20 cellular contexts compared by ENCODE assay signal in the genomic region with DNA sequence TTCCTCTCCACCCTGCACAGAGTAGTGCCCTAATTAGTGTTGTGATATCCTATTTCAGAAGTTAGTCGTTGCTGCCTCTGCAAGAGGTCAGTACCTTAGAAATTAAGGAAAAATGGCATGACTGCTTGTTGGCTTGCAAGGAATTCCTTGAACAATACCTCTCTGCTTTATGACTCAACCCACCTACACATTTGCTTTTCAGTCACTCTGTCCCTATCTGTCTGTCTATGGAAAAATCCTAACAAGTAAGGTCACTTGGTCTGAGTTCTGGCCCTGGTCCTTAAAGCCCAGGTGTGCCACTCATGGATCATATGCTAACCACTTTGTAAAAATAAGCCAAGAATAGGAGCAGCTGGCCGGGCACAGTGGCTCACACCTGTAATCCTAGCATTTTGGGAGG.
DNase-seq lines count a peak whose midpoint lies in the region; ATAC-seq, FAIRE-seq and TF ChIP-seq lines count a peak whose summit lies in the region.
"Had no signal": no experiment of that assay in that cellular context is flagged by ENCODE, and none has a peak within 500 bp of the region (broad histone marks: within the 10 kb centered on the region; RNA-seq: fewer than 3 reads in every experiment).

No MANE protein-coding gene starts in this region.

- H3K36me3 Mint-ChIP-seq in progenitor cell of endocrine pancreas (ENCODE audit: insufficient read depth), result peaks cover 6% of the 10 kb centered on the region
- H3K36me3 Mint-ChIP-seq: activated CD8-positive, alpha-beta memory T cell treated with anti-CD3 and anti-CD28 coated beads, Interleukin-2, amount 10 ng/mL, durations not matched to agents 7 days and 5 days had no signal

- H3K4me3 Mint-ChIP-seq in progenitor cell of endocrine pancreas (ENCODE audit: low read depth), result no peak overlapping the region
- H3K4me3 Mint-ChIP-seq: activated CD8-positive, alpha-beta memory T cell treated with anti-CD3 and anti-CD28 coated beads, Interleukin-2, amount 10 ng/mL, durations not matched to agents 7 days and 5 days; GM23338; stimulated activated memory B cell treated with anti-CD40 and anti-IgM and Interleukin-4, amounts not matched to agents 10 μg/mL and 1 μg/mL and 100 μg/mL, for 72 hours had no signal

- H3K9me3 ChIP-seq in heart right ventricle, result no peaks in the 10 kb centered on the region
- H3K9me3 ChIP-seq: neutrophil, uterus had no signal

- no peaks in the 10 kb centered on the region for H3K27me3 ChIP-seq in heart right ventricle
- H3K27me3 ChIP-seq: brain microvascular endothelial cell, neutrophil, uterus had no signal

- peaks cover 0 to 22% (median 0%) of the 10 kb centered on the region in 9 donors for H3K36me3 ChIP-seq in heart right ventricle
- H3K36me3 ChIP-seq: brain microvascular endothelial cell, uterus had no signal

- no peak overlapping the region for H3K27ac ChIP-seq in heart right ventricle
- H3K27ac ChIP-seq: brain microvascular endothelial cell, neutrophil, uterus had no signal

- H3K4me1 ChIP-seq in heart right ventricle, result no peaks in the 10 kb centered on the region
- H3K4me1 ChIP-seq: uterus had no signal

- FAIRE-seq in H54 (lab: Jason Lieb, UNC), result peak; percentile 62
- FAIRE-seq in RCC 7860 (lab: Jason Lieb, UNC), result no peak
- FAIRE-seq: frontal cortex had no signal

- TF ChIP-seq POLR2A in H54 (IDR thresholded peaks at IDR 0.05; ENCODE audit: low read depth, low read length), result no peak

- H3K9me3 Mint-ChIP-seq in progenitor cell of endocrine pancreas (ENCODE audit: low read depth), result no peaks in the 10 kb centered on the region
- H3K9me3 Mint-ChIP-seq: GM23338; stimulated activated memory B cell treated with anti-CD40 and anti-IgM and Interleukin-4, amounts not matched to agents 10 μg/mL and 1 μg/mL and 100 μg/mL, for 72 hours had no signal

- no peak for DNase-seq in H54 (ENCODE audit: insufficient read length, low spot score)
- DNase-seq in RCC 7860 (ENCODE audit: low spot score), result peak; percentile 17
- DNase-seq in epithelial cell of proximal tubule (ENCODE audit: low read depth), result peak; percentile 66
- no peak for DNase-seq in progenitor cell of endocrine pancreas (ENCODE audit: low spot score, unreplicated experiment)
- DNase-seq in SKM-1 (lab: John Stamatoyannopoulos, UW; ENCODE audit: unreplicated experiment), result no peak
- DNase-seq in heart right ventricle, result no peak
- DNase-seq in NCI-H510A (lab: John Stamatoyannopoulos, UW), result no peak
- DNase-seq in sciatic nerve (ENCODE audit: low spot score), result no peak
- DNase-seq: activated CD8-positive, alpha-beta memory T cell treated with anti-CD3 and anti-CD28 coated beads, Interleukin-2, amount 10 ng/mL, durations not matched to agents 7 days and 5 days; activated gamma-delta T cell; brain microvascular endothelial cell; C1 segment of cervical spinal cord; effector CD4-positive, alpha-beta T cell; midbrain; NCI-H1092 treated with DMSO at 0.1 percent for 48 hours; uterus had no signal

- peak overlapping the region; percentile 48 for H3K27ac Mint-ChIP-seq in progenitor cell of endocrine pancreas
- H3K27ac Mint-ChIP-seq: activated CD8-positive, alpha-beta memory T cell treated with anti-CD3 and anti-CD28 coated beads, Interleukin-2, amount 10 ng/mL, durations not matched to agents 7 days and 5 days; GM23338; stimulated activated memory B cell treated with anti-CD40 and anti-IgM and Interleukin-4, amounts not matched to agents 10 μg/mL and 1 μg/mL and 100 μg/mL, for 72 hours had no signal

- WGBS in heart right ventricle, 2 donors, result 80 to 89% methylated on average over 2 of the region's 2 CpGs

- H3K4me3 ChIP-seq in epithelial cell of proximal tubule (ENCODE audit: low read depth, low read length), result no peak overlapping the region
- H3K4me3 ChIP-seq in heart right ventricle, result no peak overlapping the region
- H3K4me3 ChIP-seq: GM23338, uterus had no signal

- no peaks in the 10 kb centered on the region for H3K27me3 Mint-ChIP-seq in progenitor cell of endocrine pancreas
- H3K27me3 Mint-ChIP-seq: activated CD8-positive, alpha-beta memory T cell treated with anti-CD3 and anti-CD28 coated beads, Interleukin-2, amount 10 ng/mL, durations not matched to agents 7 days and 5 days; stimulated activated memory B cell treated with anti-CD40 and anti-IgM and Interleukin-4, amounts not matched to agents 10 μg/mL and 1 μg/mL and 100 μg/mL, for 72 hours had no signal

- TF ChIP-seq CTCF in epithelial cell of proximal tubule (conservative IDR thresholded peaks at IDR 0.05; ENCODE audit: low read depth, low read length) (no peak), progenitor cell of endocrine pancreas (IDR thresholded peaks at IDR 0.05; ENCODE audit: unreplicated experiment) (no peak), heart right ventricle (IDR thresholded peaks at IDR 0.05) (no peak)

- no peaks in the 10 kb centered on the region for H3K4me1 Mint-ChIP-seq in progenitor cell of endocrine pancreas (ENCODE audit: low read depth)

- ATAC-seq in heart right ventricle (no peak), sciatic nerve (no peak)
- ATAC-seq: activated CD8-positive, alpha-beta memory T cell treated with anti-CD3 and anti-CD28 coated beads, Interleukin-2, amount 10 ng/mL, durations not matched to agents 7 days and 5 days; GM23338; stimulated activated memory B cell treated with anti-CD40 and anti-IgM and Interleukin-4, amounts not matched to agents 10 μg/mL and 1 μg/mL and 100 μg/mL, for 72 hours had no signal

- intact Hi-C loops in heart right ventricle (cut with DNase I) (loop anchor here in 1 of 10 donors (10.0 kb wide), 1 partner anchor 87 kb away; no protein-coding TSS in a partner anchor), sciatic nerve (cut with DNase I) (no loop called here)

Comparison
In these comparisons a context has a peak if more than half of its experiments do, and no peak if none do; other contexts are left out.
1. DNase-seq: peak in RCC 7860 (single experiment) and epithelial cell of proximal tubule (single experiment); none in H54 (single experiment), progenitor cell of endocrine pancreas (single experiment), SKM-1 (single experiment), heart right ventricle (0 of 2), NCI-H510A (single experiment) and sciatic nerve (single experiment).